14 cellular contexts compared by ENCODE assay signal in the genomic region with DNA sequence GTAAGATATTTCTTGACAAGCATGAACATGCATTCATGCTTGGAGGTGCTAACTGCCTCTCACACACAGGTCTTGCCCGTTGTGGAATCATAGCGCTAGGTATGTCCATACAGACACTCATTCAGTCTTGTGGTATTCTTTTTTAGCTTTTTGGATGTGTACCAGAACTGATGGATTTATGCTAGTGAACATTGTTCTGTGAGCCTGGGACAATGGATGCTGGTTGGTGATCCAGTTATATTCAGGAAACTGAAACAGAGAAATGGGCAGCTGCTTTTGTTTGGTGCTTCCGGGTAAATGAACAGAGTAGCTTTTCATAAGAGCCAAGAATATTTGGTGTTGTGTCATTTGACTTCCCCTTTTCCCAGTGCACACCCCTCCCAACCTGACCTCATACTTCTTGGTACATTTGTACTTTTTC.
A peak's percentile ranks its signal among the peaks of the same experiment; 100 is the strongest.
DNase-seq lines count a peak whose midpoint lies in the region; ATAC-seq and TF ChIP-seq lines count a peak whose summit lies in the region.
"Had no signal": no experiment of that assay in that cellular context is flagged by ENCODE, and none has a peak within 500 bp of the region (broad histone marks: within the 10 kb centered on the region; RNA-seq: fewer than 3 reads in every experiment).

No MANE protein-coding gene starts in this region.

- DNase-seq in GDM1 (lab: John Stamatoyannopoulos, UW) = peak; percentile 9
- DNase-seq in OCI-M1 (lab: John Stamatoyannopoulos, UW) = peak; percentile 65
- DNase-seq in fibroblast of peridontal ligament (ENCODE audit: extremely low read depth) = peak; percentile 25
- DNase-seq in mucosa of descending colon = no peak
- no peak for DNase-seq in HCEC 1CT
- no peak for DNase-seq in NCI-H187 (lab: John Stamatoyannopoulos, UW)
- no peak for DNase-seq in NCI-H2196 treated with DMSO at 0.1 percent for 48 hours (lab: John Stamatoyannopoulos, UW; ENCODE audit: unreplicated experiment)
- DNase-seq in ACHN = no peak
- DNase-seq: activated CD4-positive, CD25-positive, alpha-beta regulatory T cell; NCI-H1092; NCI-H526 treated with DMSO at 0.1 percent for 48 hours; SK-N-SH had no signal

- no peaks in the 10 kb centered on the region for H3K36me3 ChIP-seq in mucosa of descending colon (ENCODE audit: low read depth)
- H3K36me3 ChIP-seq: ascending aorta, vagina had no signal

- H3K4me1 ChIP-seq in mucosa of descending colon (ENCODE audit: low read depth) = peaks cover 5% of the 10 kb centered on the region
- H3K4me1 ChIP-seq: vagina had no signal

- in situ Hi-C loops in ACHN (cut with HindIII; ENCODE audit: low pct_ligation_motif_present, low pct_unique_long_range_greater_than_20kb, low sequenced_read_pairs) = no loop called here

- TF ChIP-seq CTCF in mucosa of descending colon (IDR thresholded peaks at IDR 0.05) = no peak

- intact Hi-C loops in mucosa of descending colon (cut with DNase I, micrococcal nuclease) = no loop called here

- H3K9me3 ChIP-seq in mucosa of descending colon = no peaks in the 10 kb centered on the region
- H3K9me3 ChIP-seq: ascending aorta, SK-N-SH, vagina had no signal

- peak; percentile 66 for ATAC-seq in mucosa of descending colon

- no peak overlapping the region for H3K4me3 ChIP-seq in mucosa of descending colon
- H3K4me3 ChIP-seq: ascending aorta, vagina had no signal

Comparison
In these comparisons a context has a peak if more than half of its experiments do, and no peak if none do; other contexts are left out.
1. DNase-seq: peak in GDM1 (single experiment), OCI-M1 (single experiment) and fibroblast of peridontal ligament (single experiment); none in mucosa of descending colon (0 of 3), HCEC 1CT (single experiment), NCI-H187 (0 of 2), NCI-H2196 treated with DMSO at 0.1 percent for 48 hours (single experiment) and ACHN (single experiment).